In the genomic region with DNA sequence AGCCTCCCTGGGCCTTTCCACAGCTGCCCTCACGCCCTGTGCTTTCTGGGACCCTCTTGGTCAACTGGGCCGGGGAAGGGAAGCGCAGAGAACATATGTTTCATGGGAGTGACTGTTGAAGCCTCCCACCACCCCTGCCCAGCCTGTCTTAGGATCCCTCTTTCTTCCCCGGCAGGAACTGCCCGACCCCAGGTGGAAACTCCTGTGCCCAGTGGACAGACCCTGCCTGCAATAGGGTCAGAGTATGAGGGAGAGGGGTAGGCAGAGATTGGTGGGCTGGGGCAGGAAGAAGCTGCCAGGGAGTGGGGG, we compare ENCODE assay signal across 9 cellular contexts. TPM values are rescaled to one million over a fixed set of nuclear protein-coding genes. Genes with fewer than 3 reads are reported as not detected.
DNase-seq lines count a peak whose midpoint lies in the region; ATAC-seq and TF ChIP-seq lines count a peak whose summit lies in the region.
"Had no signal": no experiment of that assay in that cellular context is flagged by ENCODE, and none has a peak within 500 bp of the region (broad histone marks: within the 10 kb centered on the region; RNA-seq: fewer than 3 reads in every experiment).

No MANE protein-coding gene starts in this region.

- no peak for DNase-seq in CD8-positive, alpha-beta T cell
- no peak for DNase-seq in RWPE2 (ENCODE audit: low spot score)
- no peak for DNase-seq in progenitor cell of endocrine pancreas (ENCODE audit: low spot score, unreplicated experiment)
- no peak for DNase-seq in NCI-H1092 treated with DMSO at 0.1 percent for 48 hours (lab: John Stamatoyannopoulos, UW)
- DNase-seq in stimulated activated naive CD4-positive, alpha-beta T cell treated with Interleukin-2 at 50 U/mL for 16 hours (lab: John Stamatoyannopoulos, UW), result no peak
- DNase-seq: erythroblast had no signal

- POLR2A ChIA-PET in CD8-positive, alpha-beta T cell (lab: Charles Lee), result interaction anchor here (0.6 to 4.8 kb wide), 10 partner anchors 9 to 94 kb away, joined by 3 to 73 read pairs (median 6); a partner anchor contains a TSS

- CTCF ChIA-PET in CD8-positive, alpha-beta T cell (lab: Charles Lee), result interaction anchor here (1.2 to 6.1 kb wide), 6 partner anchors 11 to 396 kb away, joined by 3 to 60 read pairs (median 24); a partner anchor contains a TSS

- H3K4me3 ChIP-seq in CD8-positive, alpha-beta T cell (ENCODE audit: low read depth, low read length), result peak overlapping the region; percentile 65
- H3K4me3 ChIP-seq in RWPE2 (ENCODE audit: severe bottlenecking) (peak overlapping the region; percentile 37), esophagus (ENCODE audit: low read depth in 1 of 2, low read length in 2 of 2) (peak overlapping the region; percentile 20 to 52)

- no peak for TF ChIP-seq CTCF in CD8-positive, alpha-beta T cell (IDR thresholded peaks at IDR 0.05)
- TF ChIP-seq CTCF in RWPE2 (IDR thresholded peaks at IDR 0.05; ENCODE audit: poor library complexity, severe bottlenecking) (no peak), progenitor cell of endocrine pancreas (IDR thresholded peaks at IDR 0.05; ENCODE audit: unreplicated experiment) (no peak)

- no peak for ATAC-seq in CD8-positive, alpha-beta T cell
- ATAC-seq in RWPE2 (ENCODE audit: low read depth), result peak; percentile 4
- no peak for ATAC-seq in HG02852 (IDR thresholded peaks at IDR 0.05; ENCODE audit: unreplicated experiment)
- no peak for ATAC-seq in HG02642 (IDR thresholded peaks at IDR 0.05; ENCODE audit: poor library complexity, unreplicated experiment)

- H3K27me3 ChIP-seq in CD8-positive, alpha-beta T cell (ENCODE audit: insufficient read depth, low read length), result no peaks in the 10 kb centered on the region
- no peaks in the 10 kb centered on the region for H3K27me3 ChIP-seq in RWPE2 (ENCODE audit: insufficient read depth, poor library complexity, severe bottlenecking)
- no peaks in the 10 kb centered on the region for H3K27me3 ChIP-seq in esophagus (ENCODE audit: control insufficient read depth in 1 of 2, insufficient read depth in 2 of 2, low read length in 2 of 2)

- WGBS in esophagus, 2 donors, result 46 to 49% methylated on average over 5 of the region's 5 CpGs

- H3K4me1 ChIP-seq in CD8-positive, alpha-beta T cell (ENCODE audit: insufficient read depth, low read length), result peaks cover 26% of the 10 kb centered on the region
- H3K4me1 ChIP-seq in RWPE2 (ENCODE audit: insufficient read depth, poor library complexity, severe bottlenecking) (peaks cover 29% of the 10 kb centered on the region), esophagus (ENCODE audit: control insufficient read depth in 2 of 2, insufficient read depth in 2 of 2, low read length in 1 of 2) (peaks cover 0 to 22% of the 10 kb centered on the region in 2 donors)

- H3K27ac ChIP-seq in CD8-positive, alpha-beta T cell (ENCODE audit: low read depth, low read length), result peak overlapping the region; percentile 31
- H3K27ac ChIP-seq in RWPE2 (ENCODE audit: poor library complexity, severe bottlenecking), result peak overlapping the region; percentile 98
- peak overlapping the region; percentile 98 to 99 for H3K27ac ChIP-seq in esophagus (ENCODE audit: low read depth in 2 of 2, low read length in 1 of 2)

- no peaks in the 10 kb centered on the region for H3K36me3 ChIP-seq in CD8-positive, alpha-beta T cell (ENCODE audit: insufficient read depth, low read length)
- H3K36me3 ChIP-seq in RWPE2 (ENCODE audit: low read depth) (no peaks in the 10 kb centered on the region), esophagus (ENCODE audit: control insufficient read depth in 2 of 2, insufficient read depth in 2 of 2, low read length in 1 of 2) (peaks cover 0 to 3% of the 10 kb centered on the region in 2 donors)

- H3K9me3 ChIP-seq in CD8-positive, alpha-beta T cell (ENCODE audit: low read length), result no peaks in the 10 kb centered on the region
- no peaks in the 10 kb centered on the region for H3K9me3 ChIP-seq in RWPE2 (ENCODE audit: severe bottlenecking)
- no peaks in the 10 kb centered on the region for H3K9me3 ChIP-seq in esophagus (ENCODE audit: control insufficient read depth in 2 of 2, insufficient read depth in 1 of 2, low read depth in 1 of 2, low read length in 1 of 2)

- no peaks in the 10 kb centered on the region for H3K27me3 Mint-ChIP-seq in CD8-positive, alpha-beta T cell (ENCODE audit: low read depth)
- peaks cover 6% of the 10 kb centered on the region for H3K27me3 Mint-ChIP-seq in progenitor cell of endocrine pancreas

- H3K36me3 Mint-ChIP-seq in CD8-positive, alpha-beta T cell, result no peaks in the 10 kb centered on the region
- H3K36me3 Mint-ChIP-seq in progenitor cell of endocrine pancreas (ENCODE audit: insufficient read depth), result peaks cover 4% of the 10 kb centered on the region

- no peaks in the 10 kb centered on the region for H3K9me3 Mint-ChIP-seq in CD8-positive, alpha-beta T cell
- H3K9me3 Mint-ChIP-seq in progenitor cell of endocrine pancreas (ENCODE audit: low read depth), result no peaks in the 10 kb centered on the region

- H3K4me1 Mint-ChIP-seq in CD8-positive, alpha-beta T cell (ENCODE audit: low read depth), result peaks cover 23% of the 10 kb centered on the region
- peaks cover 23% of the 10 kb centered on the region for H3K4me1 Mint-ChIP-seq in progenitor cell of endocrine pancreas (ENCODE audit: low read depth)

- intact Hi-C loops in CD8-positive, alpha-beta T cell (cut with DNase I, micrococcal nuclease), result loop anchor here in 1 of 2 experiments (1.0 kb wide), 2 partner anchors 11 to 37 kb away; a partner anchor contains a TSS

- H3K27ac Mint-ChIP-seq in CD8-positive, alpha-beta T cell, result peak overlapping the region; percentile 57
- H3K27ac Mint-ChIP-seq in progenitor cell of endocrine pancreas, result peak overlapping the region; percentile 67

- peak overlapping the region; percentile 80 for H3K4me3 Mint-ChIP-seq in CD8-positive, alpha-beta T cell
- H3K4me3 Mint-ChIP-seq in progenitor cell of endocrine pancreas (ENCODE audit: low read depth), result no peak overlapping the region

RNA-seq across cellular contexts. Expression of a gene that starts 10.5 kb away (rescaled TPM):
- total RNA-seq in CD8-positive, alpha-beta T cell, result 1 to 10 TPM; 1.2 to 1.4 TPM
- polyA plus RNA-seq in esophagus, result 1 to 10 TPM; 3.7 to 4.5 TPM
- 9.3 and 11.9 TPM in 2 replicates for total RNA-seq in progenitor cell of endocrine pancreas

RNA-seq across cellular contexts. Expression of a gene that starts 23.9 kb away (rescaled TPM):
- total RNA-seq in CD8-positive, alpha-beta T cell, result 10 to 100 TPM; 76.5 to 77.2 TPM
- polyA plus RNA-seq in esophagus, result 10 to 100 TPM; 20.4 to 24.2 TPM
- total RNA-seq in progenitor cell of endocrine pancreas, result 32.9 and 33.3 TPM in 2 replicates

RNA-seq across cellular contexts. Expression of a gene that starts 36.7 kb away (rescaled TPM):
- 10 to 100 TPM; 15.5 to 19.3 TPM for total RNA-seq in CD8-positive, alpha-beta T cell
- polyA plus RNA-seq in esophagus, result 1 to 10 TPM; 5.9 to 8.8 TPM
- 14.1 and 15.7 TPM in 2 replicates for total RNA-seq in progenitor cell of endocrine pancreas

RNA-seq across cellular contexts. Expression of a gene that starts 39.9 kb away (rescaled TPM):
- 1 to 10 TPM; 2.2 to 4.3 TPM for total RNA-seq in CD8-positive, alpha-beta T cell
- polyA plus RNA-seq in esophagus, result 10 to 100 TPM; 34.2 to 47.3 TPM
- 23.4 and 26.7 TPM in 2 replicates for total RNA-seq in progenitor cell of endocrine pancreas

RNA-seq across cellular contexts. Expression of a gene that starts 49.5 kb away (rescaled TPM):
- 100 to 1,000 TPM; 527 to 558 TPM for total RNA-seq in CD8-positive, alpha-beta T cell
- 1 to 10 TPM; 4.3 to 5.2 TPM for polyA plus RNA-seq in esophagus
- total RNA-seq in progenitor cell of endocrine pancreas, result 3.2 and 3.3 TPM in 2 replicates

Comparison
In these comparisons a context has a peak if more than half of its experiments do, and no peak if none do; other contexts are left out.
1. H3K27ac ChIP-seq: peak in every context shown above with its lines; median percentile 98 in esophagus; 98 in RWPE2; 31 in CD8-positive, alpha-beta T cell.